In the genomic region with DNA sequence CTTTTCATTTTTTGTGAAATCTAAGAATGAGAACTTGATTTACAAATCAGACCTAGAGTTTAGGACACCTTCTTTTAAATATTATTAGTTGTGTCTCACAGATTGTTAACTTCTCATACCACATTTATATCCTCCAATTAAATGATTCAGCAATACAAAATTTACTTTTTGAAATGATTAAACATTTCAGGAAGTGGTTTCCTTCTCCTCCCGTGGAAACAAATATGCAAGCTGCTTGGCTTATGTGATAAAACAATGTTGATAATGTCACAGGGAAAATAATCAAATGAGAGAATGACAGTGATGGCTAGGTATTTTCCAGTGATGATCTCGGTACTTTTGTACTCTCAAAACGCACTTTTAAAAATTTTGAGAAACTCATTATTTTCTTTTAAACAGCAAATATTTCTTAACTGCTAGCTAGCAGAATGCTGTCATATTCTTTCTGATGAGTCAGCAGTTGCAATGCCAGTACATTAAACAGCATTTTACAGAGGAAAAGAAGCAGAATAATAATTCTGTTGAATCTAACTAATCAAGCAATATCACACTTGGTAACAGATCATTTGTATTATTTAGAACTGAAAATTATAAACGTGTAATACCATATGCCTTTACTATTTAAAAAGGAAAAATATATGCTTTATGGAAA, we compare ENCODE assay signal across 30 cellular contexts. TPM values are rescaled to one million over a fixed set of nuclear protein-coding genes. Genes with fewer than 3 reads are reported as not detected.
DNase-seq lines count a peak whose midpoint lies in the region; FAIRE-seq and TF ChIP-seq lines count a peak whose summit lies in the region.
"Had no signal": no experiment of that assay in that cellular context is flagged by ENCODE, and none has a peak within 500 bp of the region (broad histone marks: within the 10 kb centered on the region; RNA-seq: fewer than 3 reads in every experiment).

No MANE protein-coding gene starts in this region.

- H3K4me1 Mint-ChIP-seq in astrocyte (ENCODE audit: low read depth, unreplicated experiment) (peaks cover 6% of the 10 kb centered on the region), glutamatergic neuron (ENCODE audit: low read depth, unreplicated experiment) (no peaks in the 10 kb centered on the region)
- H3K4me1 Mint-ChIP-seq: activated B cell treated with CpG ODN at 0.5 μM for 24 hours, IgD-negative memory B cell had no signal

- H3K4me2 ChIP-seq in astrocyte (ENCODE audit: low read length): peak overlapping the region; percentile 13
- H3K4me2 ChIP-seq: BLaER1 had no signal

- H3K9me3 Mint-ChIP-seq in astrocyte (ENCODE audit: unreplicated experiment): peaks cover 2% of the 10 kb centered on the region
- H3K9me3 Mint-ChIP-seq in glutamatergic neuron (ENCODE audit: unreplicated experiment): no peaks in the 10 kb centered on the region

- H3K27ac Mint-ChIP-seq in astrocyte (ENCODE audit: unreplicated experiment) (no peak overlapping the region), glutamatergic neuron (ENCODE audit: unreplicated experiment) (no peak overlapping the region)
- H3K27ac Mint-ChIP-seq: activated B cell treated with CpG ODN at 0.5 μM for 24 hours, endodermal cell, IgD-negative memory B cell had no signal

- H3K4me3 ChIP-seq in astrocyte (ENCODE audit: insufficient read depth, low read depth, low read length): no peak overlapping the region
- H3K4me3 ChIP-seq in fibroblast of the aortic adventitia (ENCODE audit: low read depth, low read length): no peak overlapping the region
- H3K4me3 ChIP-seq: adrenal gland, BLaER1, esophagus squamous epithelium, MG63, sigmoid colon, suprapubic skin had no signal

- H3K9ac ChIP-seq in astrocyte (ENCODE audit: low read length): no peak overlapping the region
- H3K9ac ChIP-seq: BLaER1 had no signal

- H3K27ac ChIP-seq in astrocyte (ENCODE audit: low read depth, low read length): no peak overlapping the region
- H3K27ac ChIP-seq: adrenal gland, BLaER1, esophagus squamous epithelium, neutrophil, sigmoid colon, suprapubic skin had no signal

- no peak for FAIRE-seq in astrocyte (lab: Jason Lieb, UNC)
- FAIRE-seq: kidney had no signal

- no peaks in the 10 kb centered on the region for H3K4me1 ChIP-seq in astrocyte (ENCODE audit: insufficient read depth, low read length)
- H3K4me1 ChIP-seq: adrenal gland, BLaER1, esophagus squamous epithelium, sigmoid colon, suprapubic skin had no signal

- DNase-seq in EL (peak; percentile 35), M059J (ENCODE audit: low read depth) (peak; percentile 38), astrocyte (ENCODE audit: low read depth) (peak; percentile 27), fibroblast of the aortic adventitia (ENCODE audit: low read depth) (peak; percentile 25), glutamatergic neuron (no peak), T-helper 2 cell (no peak), NCI-H2196 treated with DMSO at 0.1 percent for 48 hours (lab: John Stamatoyannopoulos, UW; ENCODE audit: unreplicated experiment) (no peak)
- DNase-seq in activated CD4-positive, alpha-beta T cell treated with anti-CD3 and anti-CD28 coated beads, Interleukin-2, amount 50 U/mL, for 4 hours: no peak
- DNase-seq: activated B cell treated with CpG ODN at 0.5 μM for 24 hours; activated naive CD4-positive, alpha-beta T cell treated with Interleukin-2 at 50 U/mL for 16 hours; adrenal gland; cortex of kidney; endodermal cell; esophagus squamous epithelium; kidney; MG63; NCI-H1417 treated with DMSO at 0.1 percent for 48 hours; NCI-H510A; sigmoid colon; stimulated activated CD4-positive, alpha-beta T cell treated with anti-CD3 and anti-CD28 coated beads, Interleukin-15, amount 100 ng/mL, for 24 hours; stimulated activated naive CD4-positive, alpha-beta T cell; T-helper 9 cell had no signal

- H4K20me1 ChIP-seq in astrocyte (ENCODE audit: insufficient read depth, low read length): no peaks in the 10 kb centered on the region
- H4K20me1 ChIP-seq: BLaER1 had no signal

- no peak overlapping the region for H2AFZ ChIP-seq in astrocyte (ENCODE audit: low read depth, low read length)

- no peak for TF ChIP-seq CTCF in astrocyte (IDR thresholded peaks at IDR 0.05; ENCODE audit: insufficient read depth, low read depth, low read length)
- no peak for TF ChIP-seq CTCF in fibroblast of the aortic adventitia (IDR thresholded peaks at IDR 0.05; ENCODE audit: insufficient read depth, low read length)
- no peak for TF ChIP-seq CTCF in glutamatergic neuron (IDR thresholded peaks at IDR 0.05; ENCODE audit: partially characterized antibody, unreplicated experiment)

- no peaks in the 10 kb centered on the region for H3K9me3 ChIP-seq in astrocyte (ENCODE audit: insufficient read depth, low read depth, low read length)
- H3K9me3 ChIP-seq: adrenal gland, BLaER1, esophagus squamous epithelium, neutrophil, sigmoid colon had no signal

- no peaks in the 10 kb centered on the region for H3K79me2 ChIP-seq in astrocyte (ENCODE audit: insufficient read depth, low read length)

- H3K4me3 Mint-ChIP-seq in astrocyte (ENCODE audit: unreplicated experiment): no peak overlapping the region
- H3K4me3 Mint-ChIP-seq in glutamatergic neuron (ENCODE audit: unreplicated experiment): no peak overlapping the region
- H3K4me3 Mint-ChIP-seq: activated B cell treated with CpG ODN at 0.5 μM for 24 hours, endodermal cell, IgD-negative memory B cell had no signal

- no peaks in the 10 kb centered on the region for H3K36me3 ChIP-seq in astrocyte (ENCODE audit: insufficient read depth, low read length)
- H3K36me3 ChIP-seq: adrenal gland, BLaER1, esophagus squamous epithelium, MG63, neutrophil, sigmoid colon, suprapubic skin had no signal

- no peaks in the 10 kb centered on the region for H3K27me3 ChIP-seq in astrocyte (ENCODE audit: insufficient read depth, low read length)
- H3K27me3 ChIP-seq: adrenal gland, BLaER1, esophagus squamous epithelium, MG63, neutrophil, sigmoid colon, suprapubic skin had no signal

- H3K27me3 Mint-ChIP-seq in astrocyte (ENCODE audit: low read depth, unreplicated experiment): no peaks in the 10 kb centered on the region
- no peaks in the 10 kb centered on the region for H3K27me3 Mint-ChIP-seq in glutamatergic neuron (ENCODE audit: unreplicated experiment)
- H3K27me3 Mint-ChIP-seq: activated B cell treated with CpG ODN at 0.5 μM for 24 hours, IgD-negative memory B cell had no signal

- no peaks in the 10 kb centered on the region for H3K36me3 Mint-ChIP-seq in astrocyte (ENCODE audit: low read depth, unreplicated experiment)
- peaks cover 4% of the 10 kb centered on the region for H3K36me3 Mint-ChIP-seq in glutamatergic neuron (ENCODE audit: unreplicated experiment)
- H3K36me3 Mint-ChIP-seq: IgD-negative memory B cell had no signal

RNA-seq across cellular contexts. Expression of a gene that starts 53.5 kb away (rescaled TPM):
- 1.9 and 4.1 TPM in 2 replicates for total RNA-seq in M059J (2014; rRNA removed; shearing (Covaris generic))
- not detected in 2 replicates for total RNA-seq in astrocyte
- total RNA-seq in fibroblast of the aortic adventitia (ENCODE audit: low replicate concordance): 2.2 and 16.6 TPM in 2 replicates
- total RNA-seq in glutamatergic neuron (ENCODE audit: unreplicated experiment): 0.49 TPM
- total RNA-seq: activated B cell treated with CpG ODN at 0.5 μM for 24 hours, cardiac septum, esophagus squamous epithelium, kidney, OCI-LY7, Right ventricle myocardium inferior, sigmoid colon, ureter had no signal

Comparison
In these comparisons a context has a peak if more than half of its experiments do, and no peak if none do; other contexts are left out.
1. DNase-seq: peak in EL (single experiment), M059J (single experiment), astrocyte (single experiment) and fibroblast of the aortic adventitia (single experiment); none in glutamatergic neuron (single experiment), T-helper 2 cell (0 of 5), activated CD4-positive, alpha-beta T cell treated with anti-CD3 and anti-CD28 coated beads, Interleukin-2, amount 50 U/mL, for 4 hours (0 of 2) and NCI-H2196 treated with DMSO at 0.1 percent for 48 hours (single experiment).